8 cellular contexts compared by ENCODE assay signal in the genomic region with DNA sequence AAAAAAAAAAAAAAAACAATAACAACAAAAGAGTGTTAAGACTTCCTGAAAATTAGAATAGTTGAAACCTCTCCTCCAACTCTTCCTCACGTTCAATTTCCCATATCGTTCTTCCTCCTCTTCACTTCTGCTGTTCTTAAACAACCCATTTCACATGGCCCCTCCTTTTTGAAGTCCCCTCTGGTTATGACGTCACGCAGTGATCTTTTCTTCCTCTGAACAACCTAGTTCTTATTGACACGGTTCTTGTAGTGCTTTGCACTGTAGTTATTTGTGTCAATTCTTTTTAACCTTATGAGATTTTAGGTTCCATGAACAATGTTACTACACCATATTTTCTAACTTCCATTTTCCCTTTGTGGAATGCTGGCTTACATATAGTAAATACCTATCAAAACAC.
"Had no signal": no experiment of that assay in that cellular context is flagged by ENCODE, and none has a peak within 500 bp of the region (broad histone marks: within the 10 kb centered on the region; RNA-seq: fewer than 3 reads in every experiment).

No MANE protein-coding gene starts in this region.

- H3K4me2 ChIP-seq: KMS-11 had no signal

- H3K9me3 ChIP-seq: HAP-1 had no signal

- H3K4me3 ChIP-seq: HAP-1 had no signal

- H3K4me1 ChIP-seq: HAP-1 had no signal

- H3K36me3 ChIP-seq: HAP-1 had no signal

- H3K9ac ChIP-seq: KMS-11 had no signal

- DNase-seq: GOT3, H7, IMR-90, KBM-7 had no signal

- H3K27ac ChIP-seq: HL-60, KMS-11 had no signal

- ATAC-seq: HCT116 had no signal
